Comparison of ENCODE assay signal across 15 cellular contexts in the genomic region with DNA sequence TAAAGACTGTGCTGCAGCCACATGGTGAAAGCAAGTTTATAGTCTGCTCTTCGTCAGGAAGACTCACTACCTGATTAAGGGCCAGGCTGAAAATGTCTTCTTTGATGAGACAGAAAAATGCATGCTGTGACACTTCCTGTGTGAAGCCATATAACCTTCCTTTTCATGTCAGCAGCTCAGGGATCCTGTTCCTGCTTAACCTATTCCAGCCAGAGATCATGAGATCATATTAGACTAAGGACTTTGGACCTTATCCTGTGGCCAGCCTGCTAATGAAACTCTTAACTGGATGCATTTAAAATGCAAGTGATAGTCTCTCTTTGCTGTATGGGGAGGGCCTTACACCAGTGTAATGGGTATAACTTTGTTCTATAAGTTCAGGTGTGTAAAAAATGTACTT.
A peak's percentile ranks its signal among the peaks of the same experiment; 100 is the strongest.
DNase-seq lines count a peak whose midpoint lies in the region; ATAC-seq, FAIRE-seq and TF ChIP-seq lines count a peak whose summit lies in the region.
"Had no signal": no experiment of that assay in that cellular context is flagged by ENCODE, and none has a peak within 500 bp of the region (broad histone marks: within the 10 kb centered on the region; RNA-seq: fewer than 3 reads in every experiment).

No MANE protein-coding gene starts in this region.

- no peak for ATAC-seq in GM21447 (IDR thresholded peaks at IDR 0.05; ENCODE audit: unreplicated experiment)

- DNase-seq in ACHN = peak; percentile 15
- no peak for DNase-seq in GM12892 (ENCODE audit: insufficient read length)
- peak; percentile 67 for DNase-seq in NCI-H69 (lab: John Stamatoyannopoulos, UW)
- no peak for DNase-seq in NCI-H2227 (lab: John Stamatoyannopoulos, UW; ENCODE audit: unreplicated experiment)
- DNase-seq in chondrocyte (ENCODE audit: low spot score) = no peak
- DNase-seq in Calu3 = no peak
- DNase-seq: activated CD4-positive, alpha-beta T cell treated with anti-CD3 and anti-CD28 coated beads, Interleukin-2, amount 50 U/mL, for 4 hours; islet precursor cell; naive B cell; stimulated activated CD4-positive, alpha-beta T cell treated with anti-CD3 and anti-CD28 coated beads, Interleukin-4, amount 100 ng/mL, for 4 hours; stimulated activated naive B cell treated with anti-CD40 and anti-IgM and Interleukin-4, amounts not matched to agents 10 μg/mL and 1 μg/mL and 100 μg/mL, for 72 hours had no signal

- H3K27ac Mint-ChIP-seq in chondrocyte (ENCODE audit: unreplicated experiment) (no peak overlapping the region), Calu3 (ENCODE audit: unreplicated experiment) (no peak overlapping the region)
- H3K27ac Mint-ChIP-seq: stimulated activated naive B cell treated with anti-CD40 and anti-IgM and Interleukin-4, amounts not matched to agents 10 μg/mL and 1 μg/mL and 100 μg/mL, for 72 hours had no signal

- H3K4me1 Mint-ChIP-seq in chondrocyte (ENCODE audit: low read depth) (peaks cover 17% of the 10 kb centered on the region), Calu3 (ENCODE audit: low read depth, unreplicated experiment) (peaks cover 8% of the 10 kb centered on the region)

- CTCF ChIA-PET in Calu3 (lab: Charles Lee) = no interaction called here

- H3K36me3 Mint-ChIP-seq in chondrocyte (ENCODE audit: low read depth) (no peaks in the 10 kb centered on the region), Calu3 (ENCODE audit: insufficient read depth, unreplicated experiment) (no peaks in the 10 kb centered on the region)
- H3K36me3 Mint-ChIP-seq: naive B cell; stimulated activated naive B cell treated with anti-CD40 and anti-IgM and Interleukin-4, amounts not matched to agents 10 μg/mL and 1 μg/mL and 100 μg/mL, for 72 hours had no signal

- no peak for TF ChIP-seq CTCF in chondrocyte (IDR thresholded peaks at IDR 0.05)
- TF ChIP-seq CTCF in Calu3 (IDR thresholded peaks at IDR 0.05; ENCODE audit: unreplicated experiment) = no peak

- FAIRE-seq in GM12892 (lab: Jason Lieb, UNC) (peak; percentile 17), islet of Langerhans (lab: Jason Lieb, UNC) (peak; percentile 93)
- FAIRE-seq: G401.6, urothelium cell line had no signal

- H3K27me3 Mint-ChIP-seq in chondrocyte (ENCODE audit: low read depth) (no peaks in the 10 kb centered on the region), Calu3 (ENCODE audit: unreplicated experiment) (no peaks in the 10 kb centered on the region)
- H3K27me3 Mint-ChIP-seq: naive B cell; stimulated activated naive B cell treated with anti-CD40 and anti-IgM and Interleukin-4, amounts not matched to agents 10 μg/mL and 1 μg/mL and 100 μg/mL, for 72 hours had no signal

- H3K4me3 Mint-ChIP-seq in chondrocyte (ENCODE audit: unreplicated experiment) (no peak overlapping the region), Calu3 (ENCODE audit: low read depth, unreplicated experiment) (no peak overlapping the region)
- H3K4me3 Mint-ChIP-seq: naive B cell; stimulated activated naive B cell treated with anti-CD40 and anti-IgM and Interleukin-4, amounts not matched to agents 10 μg/mL and 1 μg/mL and 100 μg/mL, for 72 hours had no signal

- no TSS peak for BruUV-seq in Calu3 (replicated peaks; lab: Mats Ljungman, UMichigan)

- intact Hi-C loops in Calu3 (cut with micrococcal nuclease; ENCODE audit: unreplicated experiment) = no loop called here

- H3K9me3 Mint-ChIP-seq in chondrocyte (ENCODE audit: low read depth) = peaks cover 5% of the 10 kb centered on the region
- H3K9me3 Mint-ChIP-seq in Calu3 (ENCODE audit: low read depth, unreplicated experiment) = no peaks in the 10 kb centered on the region
- H3K9me3 Mint-ChIP-seq: naive B cell; stimulated activated naive B cell treated with anti-CD40 and anti-IgM and Interleukin-4, amounts not matched to agents 10 μg/mL and 1 μg/mL and 100 μg/mL, for 72 hours had no signal

- in situ Hi-C loops in ACHN (cut with HindIII; ENCODE audit: low pct_ligation_motif_present, low pct_unique_long_range_greater_than_20kb, low sequenced_read_pairs) = no loop called here

- TF ChIP-seq POLR2A in GM12892 (IDR thresholded peaks at IDR 0.05; ENCODE audit: low read depth, low read length) = no peak

Comparison
In these comparisons a context has a peak if more than half of its experiments do, and no peak if none do; other contexts are left out.
1. DNase-seq: peak in ACHN (single experiment) and NCI-H69 (single experiment); none in GM12892 (single experiment), NCI-H2227 (single experiment), chondrocyte (single experiment) and Calu3 (single experiment).